ENCODE assay signal across 8 cellular contexts in the genomic region with DNA sequence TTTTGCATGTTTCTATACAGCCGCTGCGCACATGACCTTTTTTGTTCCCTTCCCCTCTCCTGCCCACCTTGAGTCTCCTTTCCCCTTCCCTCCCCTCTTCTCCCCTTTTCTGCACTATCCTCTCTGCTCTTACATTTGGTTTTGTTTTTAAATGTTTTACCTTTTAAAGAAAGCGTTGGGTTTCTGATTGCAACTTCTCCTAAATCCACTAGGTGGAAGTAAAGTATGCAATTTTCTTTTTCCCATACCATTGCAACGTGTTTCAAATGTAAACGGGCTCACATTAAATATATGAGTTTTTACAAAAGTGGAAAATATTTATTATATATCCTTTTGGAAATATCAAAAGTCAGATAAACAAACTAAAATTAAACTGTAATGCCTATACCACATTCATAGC.
DNase-seq lines count a peak whose midpoint lies in the region; ATAC-seq and TF ChIP-seq lines count a peak whose summit lies in the region.

No MANE protein-coding gene starts in this region.

- H3K27me3 Mint-ChIP-seq in activated CD8-positive, alpha-beta T cell treated with anti-CD3 and anti-CD28 coated beads for 36 hours = peaks cover 16% of the 10 kb centered on the region
- H3K27me3 Mint-ChIP-seq in activated CD8-positive, alpha-beta T cell treated with anti-CD3 and anti-CD28 coated beads, Interleukin-2, amount 10 ng/mL, durations not matched to agents 7 days and 5 days (ENCODE audit: low read depth) = peaks cover 38% of the 10 kb centered on the region
- peaks cover 4% of the 10 kb centered on the region for H3K27me3 Mint-ChIP-seq in nephron progenitor cell (ENCODE audit: low read depth, poor library complexity)

- DNase-seq in activated CD8-positive, alpha-beta T cell treated with anti-CD3 and anti-CD28 coated beads for 36 hours = no peak
- no peak for DNase-seq in activated CD8-positive, alpha-beta T cell treated with anti-CD3 and anti-CD28 coated beads, Interleukin-2, amount 10 ng/mL, durations not matched to agents 7 days and 5 days
- DNase-seq in NCI-H345 treated with DMSO at 0.1 percent for 48 hours (lab: John Stamatoyannopoulos, UW; ENCODE audit: unreplicated experiment) (peak; percentile 42), cerebellum (ENCODE audit: low spot score) (peak; percentile 26), nephron progenitor cell (no peak), D341Med (ENCODE audit: low spot score) (no peak), GM19240 (ENCODE audit: insufficient read length, low spot score) (no peak), cerebellar nuclear complex (lab: John Stamatoyannopoulos, UW) (no peak)

- no peak for ATAC-seq in activated CD8-positive, alpha-beta T cell treated with anti-CD3 and anti-CD28 coated beads for 36 hours
- ATAC-seq in activated CD8-positive, alpha-beta T cell treated with anti-CD3 and anti-CD28 coated beads, Interleukin-2, amount 10 ng/mL, durations not matched to agents 7 days and 5 days = no peak

- intact Hi-C loops in activated CD8-positive, alpha-beta T cell treated with anti-CD3 and anti-CD28 coated beads for 36 hours (cut with micrococcal nuclease) = loop anchor here (5.0 kb wide), 1 partner anchor 76 kb away; no protein-coding TSS in a partner anchor

- no peaks in the 10 kb centered on the region for H3K36me3 Mint-ChIP-seq in activated CD8-positive, alpha-beta T cell treated with anti-CD3 and anti-CD28 coated beads for 36 hours (ENCODE audit: low read depth)
- H3K36me3 Mint-ChIP-seq in activated CD8-positive, alpha-beta T cell treated with anti-CD3 and anti-CD28 coated beads, Interleukin-2, amount 10 ng/mL, durations not matched to agents 7 days and 5 days (ENCODE audit: low read depth) = no peaks in the 10 kb centered on the region
- no peaks in the 10 kb centered on the region for H3K36me3 Mint-ChIP-seq in nephron progenitor cell (ENCODE audit: low read depth)

- POLR2A ChIA-PET in activated CD8-positive, alpha-beta T cell treated with anti-CD3 and anti-CD28 coated beads for 36 hours (lab: Charles Lee) = interaction anchor here (0.7 kb wide), 1 partner anchor 26 kb away, joined by 3 read pairs; no protein-coding TSS in a partner anchor
- POLR2A ChIA-PET in activated CD8-positive, alpha-beta T cell treated with anti-CD3 and anti-CD28 coated beads, Interleukin-2, amount 10 ng/mL, durations not matched to agents 7 days and 5 days (lab: Charles Lee) = no interaction called here

- peaks cover 2% of the 10 kb centered on the region for H3K9me3 Mint-ChIP-seq in activated CD8-positive, alpha-beta T cell treated with anti-CD3 and anti-CD28 coated beads for 36 hours
- H3K9me3 Mint-ChIP-seq in activated CD8-positive, alpha-beta T cell treated with anti-CD3 and anti-CD28 coated beads, Interleukin-2, amount 10 ng/mL, durations not matched to agents 7 days and 5 days (ENCODE audit: insufficient read depth) = no peaks in the 10 kb centered on the region
- H3K9me3 Mint-ChIP-seq in nephron progenitor cell = peaks cover 13% of the 10 kb centered on the region

- CTCF ChIA-PET in activated CD8-positive, alpha-beta T cell treated with anti-CD3 and anti-CD28 coated beads for 36 hours (lab: Charles Lee) = interaction anchor here (0.8 to 1.5 kb wide), 8 partner anchors 9 to 1288 kb away, joined by 3 to 6 read pairs (median 4); no protein-coding TSS in a partner anchor
- CTCF ChIA-PET in activated CD8-positive, alpha-beta T cell treated with anti-CD3 and anti-CD28 coated beads, Interleukin-2, amount 10 ng/mL, durations not matched to agents 7 days and 5 days (lab: Charles Lee) = interaction anchor here (1.1 to 1.9 kb wide), 5 partner anchors 22 to 614 kb away, joined by 3 to 4 read pairs (median 3); no protein-coding TSS in a partner anchor

- H3K27ac Mint-ChIP-seq in activated CD8-positive, alpha-beta T cell treated with anti-CD3 and anti-CD28 coated beads for 36 hours = no peak overlapping the region
- H3K27ac Mint-ChIP-seq in activated CD8-positive, alpha-beta T cell treated with anti-CD3 and anti-CD28 coated beads, Interleukin-2, amount 10 ng/mL, durations not matched to agents 7 days and 5 days = no peak overlapping the region
- H3K27ac Mint-ChIP-seq in nephron progenitor cell = no peak overlapping the region

- peak; percentile 44 for TF ChIP-seq CTCF in activated CD8-positive, alpha-beta T cell treated with anti-CD3 and anti-CD28 coated beads for 36 hours (IDR thresholded peaks at IDR 0.05)
- TF ChIP-seq CTCF in nephron progenitor cell (IDR thresholded peaks at IDR 0.05) = peak; percentile 59

- no peak overlapping the region for H3K4me3 Mint-ChIP-seq in activated CD8-positive, alpha-beta T cell treated with anti-CD3 and anti-CD28 coated beads for 36 hours
- H3K4me3 Mint-ChIP-seq in activated CD8-positive, alpha-beta T cell treated with anti-CD3 and anti-CD28 coated beads, Interleukin-2, amount 10 ng/mL, durations not matched to agents 7 days and 5 days = no peak overlapping the region
- H3K4me3 Mint-ChIP-seq in nephron progenitor cell = no peak overlapping the region

- peaks cover 4% of the 10 kb centered on the region for H3K4me1 Mint-ChIP-seq in activated CD8-positive, alpha-beta T cell treated with anti-CD3 and anti-CD28 coated beads for 36 hours (ENCODE audit: low read depth)
- no peaks in the 10 kb centered on the region for H3K4me1 Mint-ChIP-seq in activated CD8-positive, alpha-beta T cell treated with anti-CD3 and anti-CD28 coated beads, Interleukin-2, amount 10 ng/mL, durations not matched to agents 7 days and 5 days (ENCODE audit: low read depth)
- H3K4me1 Mint-ChIP-seq in nephron progenitor cell = peaks cover 34% of the 10 kb centered on the region

Comparison
In these comparisons a context has a peak if more than half of its experiments do, and no peak if none do; other contexts are left out.
1. DNase-seq: peak in NCI-H345 treated with DMSO at 0.1 percent for 48 hours (single experiment) and cerebellum (single experiment); none in activated CD8-positive, alpha-beta T cell treated with anti-CD3 and anti-CD28 coated beads for 36 hours (single experiment), activated CD8-positive, alpha-beta T cell treated with anti-CD3 and anti-CD28 coated beads, Interleukin-2, amount 10 ng/mL, durations not matched to agents 7 days and 5 days (single experiment), nephron progenitor cell (single experiment), D341Med (single experiment), GM19240 (single experiment) and cerebellar nuclear complex (0 of 2).